Comparison of ENCODE assay signal across 9 cellular contexts in the genomic region with DNA sequence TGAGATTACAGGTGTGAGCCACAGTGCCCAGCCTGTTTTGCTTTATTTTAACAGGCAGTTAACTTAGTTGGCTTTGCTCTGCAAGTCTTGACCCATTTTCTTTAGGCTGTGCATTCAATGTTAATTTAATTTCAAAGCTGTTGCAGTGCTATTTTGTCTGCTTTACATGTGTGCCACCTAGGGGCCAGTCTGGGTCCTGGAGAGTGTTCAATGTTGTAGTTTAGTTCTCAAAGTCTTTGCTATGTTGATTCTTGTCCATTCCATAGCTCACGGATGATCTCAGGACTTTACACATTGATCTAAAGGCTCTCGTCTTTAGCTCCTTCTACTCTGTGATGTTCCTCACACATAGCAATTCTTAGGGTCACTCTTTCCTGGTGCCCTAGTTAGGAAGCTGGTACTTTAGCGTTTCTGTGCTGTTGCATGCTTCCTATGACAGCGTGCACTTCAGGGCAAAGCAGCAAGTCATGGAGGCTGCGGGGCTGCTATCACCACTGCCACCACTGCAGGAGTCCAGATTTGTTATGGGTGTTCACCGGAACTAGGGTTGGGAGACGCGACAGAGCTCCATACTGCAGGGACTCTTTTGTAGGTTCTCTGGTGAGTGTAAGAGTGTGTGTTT. TPM values are rescaled to one million over a fixed set of nuclear protein-coding genes. Genes with fewer than 3 reads are reported as not detected.
DNase-seq lines count a peak whose midpoint lies in the region; TF ChIP-seq lines count a peak whose summit lies in the region.
"Had no signal": no experiment of that assay in that cellular context is flagged by ENCODE, and none has a peak within 500 bp of the region (broad histone marks: within the 10 kb centered on the region; RNA-seq: fewer than 3 reads in every experiment).

No MANE protein-coding gene starts in this region.

- no peaks in the 10 kb centered on the region for H3K27me3 ChIP-seq in stomach

- H3K4me1 ChIP-seq in stomach: no peaks in the 10 kb centered on the region

- DNase-seq in AG20443 (ENCODE audit: low spot score) (peak; percentile 72), HS-5 (ENCODE audit: low read depth) (peak; percentile 43), UCSD-AML1 (lab: John Stamatoyannopoulos, UW; ENCODE audit: unreplicated experiment) (peak; percentile 8), fibroblast of mammary gland (ENCODE audit: low read depth) (peak; percentile 50), stomach (no peak), DMS79 treated with DMSO at 0.1 percent for 48 hours (lab: John Stamatoyannopoulos, UW) (no peak)
- peak; percentile 27 for DNase-seq in stimulated activated CD4-positive, alpha-beta T cell treated with anti-CD3 and anti-CD28 coated beads, Interleukin-4, amount 100 ng/mL, for 1 hour

- no peak overlapping the region for H3K4me3 ChIP-seq in GM12875 (ENCODE audit: low read depth, low read length)
- no peak overlapping the region for H3K4me3 ChIP-seq in fibroblast of mammary gland (ENCODE audit: control insufficient read depth, low read depth, low read length)
- no peak overlapping the region for H3K4me3 ChIP-seq in stomach

- H3K27ac ChIP-seq in stomach: no peak overlapping the region

- TF ChIP-seq EP300 in stomach (IDR thresholded peaks at IDR 0.05): no peak

- TF ChIP-seq POLR2A in stomach (IDR thresholded peaks at IDR 0.05): no peak

- H3K9me3 ChIP-seq in stomach: peaks cover 0 to 3% (median 0%) of the 10 kb centered on the region in 4 donors

- peak; percentile 62 for TF ChIP-seq CTCF in GM12875 (IDR thresholded peaks at IDR 0.05; ENCODE audit: borderline replicate concordance, insufficient read depth, low read depth, low read length)
- TF ChIP-seq CTCF in fibroblast of mammary gland (conservative IDR thresholded peaks at IDR 0.05; ENCODE audit: control insufficient read depth, insufficient read depth, low read depth, low read length): peak; percentile 76
- TF ChIP-seq CTCF in stomach (IDR thresholded peaks at IDR 0.05): peak in 1 of 7 experiments; percentile 22

- no peaks in the 10 kb centered on the region for H3K36me3 ChIP-seq in stomach

- 75 to 84% (median 78%) methylated on average over 8 of the region's 8 CpGs for WGBS in stomach, 5 donors

- intact Hi-C loops in stomach (cut with DNase I; ENCODE audit: low total_unique reads): no loop called here

RNA-seq across cellular contexts. Expression of a gene that starts 16.4 kb away (rescaled TPM):
- total RNA-seq in stomach: under 1 TPM in 2 of 5 donors, not detected in 3; under 0.01 to 0.92 TPM
- polyA plus RNA-seq in stomach: under 1 TPM in 1 of 3 donors, not detected in 2; 0.50 TPM
- polyA plus RNA-seq: IgD-negative memory B cell had no signal

Comparison
In these comparisons a context has a peak if more than half of its experiments do, and no peak if none do; other contexts are left out.
1. DNase-seq: peak in AG20443 (single experiment), HS-5 (single experiment), UCSD-AML1 (single experiment), fibroblast of mammary gland (single experiment) and stimulated activated CD4-positive, alpha-beta T cell treated with anti-CD3 and anti-CD28 coated beads, Interleukin-4, amount 100 ng/mL, for 1 hour (single experiment); none in stomach (single experiment) and DMS79 treated with DMSO at 0.1 percent for 48 hours (single experiment).